In genomic region chr4:144903953-144904711, GRCh38 we compare ENCODE assay signal across 18 cellular contexts.
DNase-seq lines count a peak whose midpoint lies in the region; ATAC-seq, FAIRE-seq and TF ChIP-seq lines count a peak whose summit lies in the region.
"Had no signal": no experiment of that assay in that cellular context is flagged by ENCODE, and none has a peak within 500 bp of the region (broad histone marks: within the 10 kb centered on the region; RNA-seq: fewer than 3 reads in every experiment).

No MANE protein-coding gene starts in this region.

- intact Hi-C loops in activated CD4-positive, alpha-beta T cell treated with anti-CD3 and anti-CD28 coated beads for 36 hours (cut with DNase I, micrococcal nuclease): no loop called here

- FAIRE-seq in bronchial epithelial cell (lab: Jason Lieb, UNC): no peak
- FAIRE-seq: RCC 7860 had no signal

- no peak overlapping the region for H3K4me3 Mint-ChIP-seq in activated CD4-positive, alpha-beta T cell treated with anti-CD3 and anti-CD28 coated beads for 36 hours
- H3K4me3 Mint-ChIP-seq in T-helper 17 cell: no peak overlapping the region
- H3K4me3 Mint-ChIP-seq: activated CD4-positive, alpha-beta T cell treated with anti-CD3 and anti-CD28 coated beads, Interleukin-2, amount 10 ng/mL, durations not matched to agents 24 days and 14 days; H9; mesothelial cell of epicardium; stimulated activated naive CD8-positive, alpha-beta T cell treated with anti-CD3 and anti-CD28 coated beads, Interleukin-15, Interleukin-2, amounts not matched to agents 100 ng/mL and 50 ng/mL, for 24 hours had no signal

- ATAC-seq in GM18867 (IDR thresholded peaks at IDR 0.05; ENCODE audit: unreplicated experiment) (no peak), T-helper 17 cell (no peak)
- ATAC-seq in activated CD4-positive, alpha-beta T cell treated with anti-CD3 and anti-CD28 coated beads for 36 hours: no peak

- no peaks in the 10 kb centered on the region for H3K36me3 ChIP-seq in bronchial epithelial cell (ENCODE audit: control insufficient read depth, insufficient read depth, low read length)

- CTCF ChIA-PET in activated CD4-positive, alpha-beta T cell treated with anti-CD3 and anti-CD28 coated beads for 36 hours (lab: Charles Lee): interaction anchor here (0.6 kb wide), 1 partner anchor 42 kb away, joined by 3 read pairs; no protein-coding TSS in a partner anchor

- peaks cover 4% of the 10 kb centered on the region for H3K27me3 Mint-ChIP-seq in activated CD4-positive, alpha-beta T cell treated with anti-CD3 and anti-CD28 coated beads for 36 hours
- no peaks in the 10 kb centered on the region for H3K27me3 Mint-ChIP-seq in T-helper 17 cell
- H3K27me3 Mint-ChIP-seq: activated CD4-positive, alpha-beta T cell treated with anti-CD3 and anti-CD28 coated beads, Interleukin-2, amount 10 ng/mL, durations not matched to agents 24 days and 14 days; stimulated activated naive CD8-positive, alpha-beta T cell treated with anti-CD3 and anti-CD28 coated beads, Interleukin-15, Interleukin-2, amounts not matched to agents 100 ng/mL and 50 ng/mL, for 24 hours had no signal

- H3K36me3 Mint-ChIP-seq in activated CD4-positive, alpha-beta T cell treated with anti-CD3 and anti-CD28 coated beads for 36 hours (ENCODE audit: low read depth): no peaks in the 10 kb centered on the region
- no peaks in the 10 kb centered on the region for H3K36me3 Mint-ChIP-seq in T-helper 17 cell (ENCODE audit: low read depth)
- H3K36me3 Mint-ChIP-seq: mesothelial cell of epicardium had no signal

- H3K4me1 Mint-ChIP-seq in activated CD4-positive, alpha-beta T cell treated with anti-CD3 and anti-CD28 coated beads for 36 hours: no peaks in the 10 kb centered on the region
- no peaks in the 10 kb centered on the region for H3K4me1 Mint-ChIP-seq in T-helper 17 cell
- H3K4me1 Mint-ChIP-seq: activated CD4-positive, alpha-beta T cell treated with anti-CD3 and anti-CD28 coated beads, Interleukin-2, amount 10 ng/mL, durations not matched to agents 24 days and 14 days; H9 had no signal

- H3K27me3 ChIP-seq in bronchial epithelial cell (ENCODE audit: control insufficient read depth, insufficient read depth, low read length): no peaks in the 10 kb centered on the region

- no peak for TF ChIP-seq POLR2A in NB4 (IDR thresholded peaks at IDR 0.05; ENCODE audit: extremely low read depth, insufficient read length)

- H3K9me3 Mint-ChIP-seq in activated CD4-positive, alpha-beta T cell treated with anti-CD3 and anti-CD28 coated beads for 36 hours (ENCODE audit: low read depth): no peaks in the 10 kb centered on the region
- H3K9me3 Mint-ChIP-seq: H9; stimulated activated naive CD8-positive, alpha-beta T cell treated with anti-CD3 and anti-CD28 coated beads, Interleukin-15, Interleukin-2, amounts not matched to agents 100 ng/mL and 50 ng/mL, for 24 hours had no signal

- DNase-seq in EH (ENCODE audit: low read depth) (peak; percentile 15), NB4 (ENCODE audit: low read depth) (peak; percentile 18), bronchial epithelial cell (ENCODE audit: low read depth) (peak; percentile 54), iris pigment epithelial cell (ENCODE audit: low read depth) (peak; percentile 43), medulla oblongata (ENCODE audit: extremely low spot score) (no peak), T-helper 17 cell (no peak)
- no peak for DNase-seq in activated CD4-positive, alpha-beta T cell treated with anti-CD3 and anti-CD28 coated beads for 36 hours
- DNase-seq: activated CD4-positive, alpha-beta T cell treated with anti-CD3 and anti-CD28 coated beads, Interleukin-2, amount 10 ng/mL, durations not matched to agents 24 days and 14 days; activated T-cell treated with anti-CD3 and anti-CD28 coated beads, Interleukin-2, amount 50 U/mL, for 1 hour; H9; NCI-H1694 treated with DMSO at 0.1 percent for 48 hours; NCI-H526; nucleus accumbens had no signal

- H3K4me3 ChIP-seq in NB4 (ENCODE audit: low read depth, low read length) (no peak overlapping the region), bronchial epithelial cell (ENCODE audit: low read depth, low read length) (no peak overlapping the region)
- H3K4me3 ChIP-seq: skin epidermis had no signal

- no peak overlapping the region for H3K27ac Mint-ChIP-seq in activated CD4-positive, alpha-beta T cell treated with anti-CD3 and anti-CD28 coated beads for 36 hours
- no peak overlapping the region for H3K27ac Mint-ChIP-seq in T-helper 17 cell
- H3K27ac Mint-ChIP-seq: activated CD4-positive, alpha-beta T cell treated with anti-CD3 and anti-CD28 coated beads, Interleukin-2, amount 10 ng/mL, durations not matched to agents 24 days and 14 days; H9; mesothelial cell of epicardium; stimulated activated naive CD8-positive, alpha-beta T cell treated with anti-CD3 and anti-CD28 coated beads, Interleukin-15, Interleukin-2, amounts not matched to agents 100 ng/mL and 50 ng/mL, for 24 hours had no signal

- POLR2A ChIA-PET in activated CD4-positive, alpha-beta T cell treated with anti-CD3 and anti-CD28 coated beads for 36 hours (lab: Charles Lee): no interaction called here

- no peaks in the 10 kb centered on the region for H3K9me3 ChIP-seq in T-helper 17 cell (ENCODE audit: control insufficient read depth, low read length, poor library complexity, severe bottlenecking)

- TF ChIP-seq CTCF in NB4 (IDR thresholded peaks at IDR 0.05; ENCODE audit: low read depth, low read length) (no peak), bronchial epithelial cell (IDR thresholded peaks at IDR 0.05; ENCODE audit: insufficient read depth, low read length, severe bottlenecking) (no peak)

Comparison
In these comparisons a context has a peak if more than half of its experiments do, and no peak if none do; other contexts are left out.
1. DNase-seq: peak in EH (single experiment), NB4 (single experiment), bronchial epithelial cell (single experiment) and iris pigment epithelial cell (single experiment); none in medulla oblongata (single experiment), activated CD4-positive, alpha-beta T cell treated with anti-CD3 and anti-CD28 coated beads for 36 hours (single experiment) and T-helper 17 cell (0 of 3).